ENCODE assay signal across 8 cellular contexts in genomic region chr3:149771652-149772271, GRCh38. TPM values are rescaled to one million over a fixed set of nuclear protein-coding genes. Genes with fewer than 3 reads are reported as not detected.
DNase-seq lines count a peak whose midpoint lies in the region; ATAC-seq and TF ChIP-seq lines count a peak whose summit lies in the region.

No MANE protein-coding gene starts in this region.

- H3K9ac ChIP-seq in neural progenitor cell, result no peak overlapping the region

- no peaks in the 10 kb centered on the region for H3K9me3 ChIP-seq in neural progenitor cell (ENCODE audit: low read depth)

- H3F3A ChIP-seq in neural progenitor cell (ENCODE audit: low read depth), result no peaks in the 10 kb centered on the region

- no peaks in the 10 kb centered on the region for H3K9me3 Mint-ChIP-seq in neural progenitor cell

- peaks cover 3% of the 10 kb centered on the region for H3K27me3 Mint-ChIP-seq in neural progenitor cell (ENCODE audit: insufficient read depth, low read depth)

- no peaks in the 10 kb centered on the region for H3K79me2 ChIP-seq in neural progenitor cell (ENCODE audit: low read depth)

- no peaks in the 10 kb centered on the region for H3K27me3 ChIP-seq in neural progenitor cell

- ATAC-seq in GM21717 (IDR thresholded peaks at IDR 0.05; ENCODE audit: unreplicated experiment), result peak; percentile 58
- no peak for ATAC-seq in GM21381 (IDR thresholded peaks at IDR 0.05; ENCODE audit: unreplicated experiment)

- no peak overlapping the region for H3K4me3 Mint-ChIP-seq in neural progenitor cell

- TF ChIP-seq CTCF in neural progenitor cell (IDR thresholded peaks at IDR 0.05), result peak; percentile 82

- no peak overlapping the region for H3K27ac Mint-ChIP-seq in neural progenitor cell

- no peaks in the 10 kb centered on the region for H4K20me1 ChIP-seq in neural progenitor cell (ENCODE audit: low read depth)

- no peaks in the 10 kb centered on the region for H3K36me3 ChIP-seq in neural progenitor cell

- no peak overlapping the region for H3K4me2 ChIP-seq in neural progenitor cell

- H3K36me3 Mint-ChIP-seq in neural progenitor cell, result no peaks in the 10 kb centered on the region

- peaks cover 5% of the 10 kb centered on the region for H3K4me1 Mint-ChIP-seq in neural progenitor cell

- H3K27ac ChIP-seq in neural progenitor cell, result no peak overlapping the region

- DNase-seq in D341Med (ENCODE audit: low spot score) (peak; percentile 74), NCI-H1694 (lab: John Stamatoyannopoulos, UW) (peak; percentile 41), epidermal melanocyte (ENCODE audit: insufficient read length, low spot score) (peak; percentile 50), neural progenitor cell (ENCODE audit: low spot score) (peak; percentile 81), GOT3 (lab: John Stamatoyannopoulos, UW) (no peak)
- peak; percentile 20 to 36 for DNase-seq in activated CD4-positive, alpha-beta T cell treated with anti-CD3 and anti-CD28 coated beads for 4 hours

- no peak overlapping the region for H2AFZ ChIP-seq in neural progenitor cell (replicated peaks)

- no peak overlapping the region for H3K4me3 ChIP-seq in neural progenitor cell

- H3K4me1 ChIP-seq in neural progenitor cell, result no peaks in the 10 kb centered on the region

RNA-seq across cellular contexts. Expression of gene COMMD2, which starts 19.5 kb away (rescaled TPM):
- 46.8 and 110 TPM in 2 replicates for total RNA-seq in neural progenitor cell (ENCODE audit: low replicate concordance)

RNA-seq across cellular contexts. Expression of gene ANKUB1, which starts 20.6 kb away (rescaled TPM):
- total RNA-seq in neural progenitor cell (ENCODE audit: low replicate concordance), result not detected in 2 replicates

RNA-seq across cellular contexts. Expression of gene RNF13, which starts 41.3 kb away (rescaled TPM):
- 23.2 and 45.2 TPM in 2 replicates for total RNA-seq in neural progenitor cell (ENCODE audit: low replicate concordance)
